Comparison of ENCODE assay signal across 9 cellular contexts in genomic region chr11:27694992-27695391, GRCh38. TPM values are rescaled to one million over a fixed set of nuclear protein-coding genes. Genes with fewer than 3 reads are reported as not detected.
DNase-seq lines count a peak whose midpoint lies in the region; ATAC-seq, FAIRE-seq and TF ChIP-seq lines count a peak whose summit lies in the region.
"Had no signal": no experiment of that assay in that cellular context is flagged by ENCODE, and none has a peak within 500 bp of the region (broad histone marks: within the 10 kb centered on the region; RNA-seq: fewer than 3 reads in every experiment).

No MANE protein-coding gene starts in this region.

- peaks cover 12% of the 10 kb centered on the region for H3K4me1 Mint-ChIP-seq in activated naive CD8-positive, alpha-beta T cell treated with anti-CD3 and anti-CD28 coated beads, Interleukin-2, amount 50 U/mL, for 24 hours

- intact Hi-C loops in heart right ventricle (cut with DNase I) (loop anchor here in 8 of 10 donors (5.0 to 10.0 kb wide), 11 partner anchors 43 to 1640 kb away; no protein-coding TSS in a partner anchor), heart left ventricle (cut with DNase I) (loop anchor here in 9 of 10 donors (5.0 to 10.0 kb wide), 11 partner anchors 160 to 1640 kb away; partner anchors contain the start of genes KIF18A (in 2 of the 9), METTL15 (in 2 of the 9) and LIN7C (in 1 of the 9)), dorsolateral prefrontal cortex (cut with DNase I) (loop anchor here (5.0 to 10.0 kb wide), 5 partner anchors 180 to 1637 kb away; no protein-coding TSS in a partner anchor)

- peaks cover 38% of the 10 kb centered on the region for H3K27me3 Mint-ChIP-seq in activated naive CD8-positive, alpha-beta T cell treated with anti-CD3 and anti-CD28 coated beads, Interleukin-2, amount 50 U/mL, for 24 hours

- no peak for FAIRE-seq in urothelium cell line (lab: Jason Lieb, UNC)

- no peak overlapping the region for H3K27ac Mint-ChIP-seq in activated naive CD8-positive, alpha-beta T cell treated with anti-CD3 and anti-CD28 coated beads, Interleukin-2, amount 50 U/mL, for 24 hours

- no peak for TF ChIP-seq POLR2A in heart left ventricle (IDR thresholded peaks at IDR 0.05)

- peak in 5 of 9 donors; percentile 21 to 40 (median 40) for TF ChIP-seq CTCF in heart right ventricle (IDR thresholded peaks at IDR 0.05)
- TF ChIP-seq CTCF in heart left ventricle (IDR thresholded peaks at IDR 0.05), result peak in 5 of 12 donors; percentile 12 to 38 (median 33)
- peak in 54 of 56 donors; percentile 15 to 68 (median 42) for TF ChIP-seq CTCF in dorsolateral prefrontal cortex (IDR thresholded peaks at IDR 0.05 in 54 of 56, conservative IDR thresholded peaks at IDR 0.05 in 2 of 56; ENCODE audit: low read depth in 1 of 56, partially characterized antibody in 56 of 56)

- H3K27me3 ChIP-seq in heart right ventricle (peaks cover 3 to 50% (median 27%) of the 10 kb centered on the region in 7 donors), heart left ventricle (peaks cover 0 to 36% (median 9%) of the 10 kb centered on the region in 9 donors), dorsolateral prefrontal cortex (peaks cover 0 to 40% (median 13%) of the 10 kb centered on the region in 45 donors)

- H3K36me3 ChIP-seq in heart right ventricle (no peaks in the 10 kb centered on the region), heart left ventricle (no peaks in the 10 kb centered on the region)

- peak overlapping the region in 1 of 10 donors; percentile 87 for H3K27ac ChIP-seq in heart right ventricle
- peak overlapping the region in 1 of 12 donors; percentile 76 for H3K27ac ChIP-seq in heart left ventricle
- no peak overlapping the region for H3K27ac ChIP-seq in dorsolateral prefrontal cortex

- H3K4me3 Mint-ChIP-seq in activated naive CD8-positive, alpha-beta T cell treated with anti-CD3 and anti-CD28 coated beads, Interleukin-2, amount 50 U/mL, for 24 hours, result no peak overlapping the region

- no peak overlapping the region for H3K4me3 ChIP-seq in heart right ventricle
- H3K4me3 ChIP-seq in heart left ventricle, result no peak overlapping the region
- no peak overlapping the region for H3K4me3 ChIP-seq in dorsolateral prefrontal cortex

- H3K4me1 ChIP-seq in heart right ventricle (peaks cover 0 to 16% (median 15%) of the 10 kb centered on the region in 9 donors), heart left ventricle (peaks cover 0 to 17% (median 7%) of the 10 kb centered on the region in 12 donors)

- no peaks in the 10 kb centered on the region for H3K36me3 Mint-ChIP-seq in activated naive CD8-positive, alpha-beta T cell treated with anti-CD3 and anti-CD28 coated beads, Interleukin-2, amount 50 U/mL, for 24 hours (ENCODE audit: low read depth)

- WGBS in heart right ventricle, 2 donors, result 24 to 26% methylated on average over 3 of the region's 3 CpGs
- 23 to 32% (median 26%) methylated on average over 3 of the region's 3 CpGs for WGBS in heart left ventricle, 4 donors

- DNase-seq in heart right ventricle (no peak), heart left ventricle (no peak), NCI-H446 treated with DMSO at 0.1 percent for 48 hours (lab: John Stamatoyannopoulos, UW) (peak; percentile 9), dorsolateral prefrontal cortex (no peak), urothelium cell line (ENCODE audit: low spot score) (peak; percentile 20), HK-2 (ENCODE audit: unreplicated experiment) (no peak), iPS-NIHi7 (ENCODE audit: extremely low spot score) (no peak)
- no peak for DNase-seq in activated naive CD8-positive, alpha-beta T cell treated with anti-CD3 and anti-CD28 coated beads, Interleukin-2, amount 50 U/mL, for 24 hours
- DNase-seq: stimulated activated CD4-positive, alpha-beta T cell treated with anti-CD3 and anti-CD28 coated beads, Interleukin-4, amount 100 ng/mL, for 1 hour had no signal

- no peaks in the 10 kb centered on the region for H3K9me3 Mint-ChIP-seq in activated naive CD8-positive, alpha-beta T cell treated with anti-CD3 and anti-CD28 coated beads, Interleukin-2, amount 50 U/mL, for 24 hours

- ATAC-seq in heart right ventricle (no peak), heart left ventricle (no peak)
- no peak for ATAC-seq in activated naive CD8-positive, alpha-beta T cell treated with anti-CD3 and anti-CD28 coated beads, Interleukin-2, amount 50 U/mL, for 24 hours

- H3K9me3 ChIP-seq in heart right ventricle (no peaks in the 10 kb centered on the region), heart left ventricle (no peaks in the 10 kb centered on the region)

RNA-seq across cellular contexts. Expression of gene BDNF, which starts 5.3 kb away (rescaled TPM):
- total RNA-seq in heart right ventricle (10 to 100 TPM in 2 of 10 donors, 1 to 10 TPM in 7, under 1 TPM in 1; 0.67 to 19.1 (median 4.0) TPM), heart left ventricle (1 to 10 TPM; 2.1 to 8.5 (median 3.8) TPM), dorsolateral prefrontal cortex (10 to 100 TPM in 1 of 120 experiments, 1 to 10 TPM in 112, under 1 TPM in 7; 0.43 to 15.2 (median 2.8) TPM)
- polyA plus RNA-seq in heart right ventricle (1 to 10 TPM in 1 of 2 donors, under 1 TPM in 1; 0.16 to 1.4 TPM), heart left ventricle (1 to 10 TPM in 1 of 2 donors, under 1 TPM in 1; 0.93 to 3.1 TPM)

Comparison
In these comparisons a context has a peak if more than half of its experiments do, and no peak if none do; other contexts are left out.
1. DNase-seq: peak in NCI-H446 treated with DMSO at 0.1 percent for 48 hours (single experiment) and urothelium cell line (single experiment); none in heart right ventricle (0 of 2), heart left ventricle (0 of 5), dorsolateral prefrontal cortex (0 of 10), HK-2 (single experiment), iPS-NIHi7 (single experiment) and activated naive CD8-positive, alpha-beta T cell treated with anti-CD3 and anti-CD28 coated beads, Interleukin-2, amount 50 U/mL, for 24 hours (single experiment).